1 cellular context compared by ENCODE assay signal in genomic region chr18:24055009-24055804, GRCh38.
TF ChIP-seq lines count a peak whose summit lies in the region.

No MANE protein-coding gene starts in this region.

TF ChIP-seq in SK-N-SH, 30 proteins besides CTCF, POLR2A, EP300 and RAD21 (continued from another document):
- TF ChIP-seq REST (IDR thresholded peaks at IDR 0.05; ENCODE audit: low read depth, low read length) (no peak), GATA2 (CRISPR knock-in tag; IDR thresholded peaks at IDR 0.05) (no peak), POLR2AphosphoS5 (IDR thresholded peaks at IDR 0.05; ENCODE audit: low read depth, low read length) (no peak), RFX5 (IDR thresholded peaks at IDR 0.05; ENCODE audit: low read length) (no peak), MAX (IDR thresholded peaks at IDR 0.05; ENCODE audit: low read depth) (no peak), JUND (IDR thresholded peaks at IDR 0.05) (no peak)
- TF ChIP-seq, protein P1, sequence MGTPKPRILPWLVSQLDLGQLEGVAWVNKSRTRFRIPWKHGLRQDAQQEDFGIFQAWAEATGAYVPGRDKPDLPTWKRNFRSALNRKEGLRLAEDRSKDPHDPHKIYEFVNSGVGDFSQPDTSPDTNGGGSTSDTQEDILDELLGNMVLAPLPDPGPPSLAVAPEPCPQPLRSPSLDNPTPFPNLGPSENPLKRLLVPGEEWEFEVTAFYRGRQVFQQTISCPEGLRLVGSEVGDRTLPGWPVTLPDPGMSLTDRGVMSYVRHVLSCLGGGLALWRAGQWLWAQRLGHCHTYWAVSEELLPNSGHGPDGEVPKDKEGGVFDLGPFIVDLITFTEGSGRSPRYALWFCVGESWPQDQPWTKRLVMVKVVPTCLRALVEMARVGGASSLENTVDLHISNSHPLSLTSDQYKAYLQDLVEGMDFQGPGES (IDR thresholded peaks at IDR 0.05; ENCODE audit: low read depth, low read length), result no peak
- TF ChIP-seq, protein P2, sequence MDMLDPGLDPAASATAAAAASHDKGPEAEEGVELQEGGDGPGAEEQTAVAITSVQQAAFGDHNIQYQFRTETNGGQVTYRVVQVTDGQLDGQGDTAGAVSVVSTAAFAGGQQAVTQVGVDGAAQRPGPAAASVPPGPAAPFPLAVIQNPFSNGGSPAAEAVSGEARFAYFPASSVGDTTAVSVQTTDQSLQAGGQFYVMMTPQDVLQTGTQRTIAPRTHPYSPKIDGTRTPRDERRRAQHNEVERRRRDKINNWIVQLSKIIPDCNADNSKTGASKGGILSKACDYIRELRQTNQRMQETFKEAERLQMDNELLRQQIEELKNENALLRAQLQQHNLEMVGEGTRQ (IDR thresholded peaks at IDR 0.05; ENCODE audit: borderline replicate concordance, low read depth, low read length), result no peak
